In genomic region chr1:154736840-154737239, GRCh38 we compare ENCODE assay signal across 11 cellular contexts.
DNase-seq lines count a peak whose midpoint lies in the region; ATAC-seq and TF ChIP-seq lines count a peak whose summit lies in the region.
"Had no signal": no experiment of that assay in that cellular context is flagged by ENCODE, and none has a peak within 500 bp of the region (broad histone marks: within the 10 kb centered on the region; RNA-seq: fewer than 3 reads in every experiment).

No MANE protein-coding gene starts in this region.

- no peak overlapping the region for H3K27ac Mint-ChIP-seq in glutamatergic neuron (ENCODE audit: unreplicated experiment)
- H3K27ac Mint-ChIP-seq: natural killer cell had no signal

- DNase-seq in DMS53 (lab: John Stamatoyannopoulos, UW) (peak; percentile 64), DMS53 treated with DMSO at 0.1 percent for 48 hours (lab: John Stamatoyannopoulos, UW; ENCODE audit: unreplicated experiment) (no peak), NCI-H2227 treated with DMSO at 0.1 percent for 48 hours (lab: John Stamatoyannopoulos, UW) (peak; percentile 44), amniotic epithelial cell (ENCODE audit: low read depth) (peak; percentile 82), activated gamma-delta T cell (lab: John Stamatoyannopoulos, UW) (no peak), glutamatergic neuron (no peak)
- peak; percentile 57 to 62 (median 58) for DNase-seq in stimulated activated CD4-positive, alpha-beta T cell treated with anti-CD3 and anti-CD28 coated beads, Interleukin-12 subunit alpha, Interleukin-12 subunit beta, amount 100 ng/mL, for 48 hours (ENCODE audit: low read depth in 2 of 3, low spot score in 1 of 3)
- DNase-seq: 8988T, natural killer cell, NCI-H446 had no signal

- H3K9me3 Mint-ChIP-seq in glutamatergic neuron (ENCODE audit: unreplicated experiment) = peaks cover 4% of the 10 kb centered on the region
- H3K9me3 Mint-ChIP-seq: natural killer cell had no signal

- TF ChIP-seq CTCF in glutamatergic neuron (IDR thresholded peaks at IDR 0.05; ENCODE audit: partially characterized antibody, unreplicated experiment) = no peak

- H3K4me3 Mint-ChIP-seq in glutamatergic neuron (ENCODE audit: unreplicated experiment) = no peak overlapping the region
- H3K4me3 Mint-ChIP-seq: natural killer cell had no signal

- peaks cover 7% of the 10 kb centered on the region for H3K36me3 Mint-ChIP-seq in glutamatergic neuron (ENCODE audit: unreplicated experiment)
- H3K36me3 Mint-ChIP-seq: natural killer cell had no signal

- H3K27me3 Mint-ChIP-seq in glutamatergic neuron (ENCODE audit: unreplicated experiment) = peaks cover 6% of the 10 kb centered on the region

- H3K4me1 Mint-ChIP-seq in glutamatergic neuron (ENCODE audit: low read depth, unreplicated experiment) = peaks cover 19% of the 10 kb centered on the region
- H3K4me1 Mint-ChIP-seq: natural killer cell had no signal

- ATAC-seq in GM21526 (IDR thresholded peaks at IDR 0.05; ENCODE audit: low FRiP score, unreplicated experiment) = no peak

Comparison
In these comparisons a context has a peak if more than half of its experiments do, and no peak if none do; other contexts are left out.
1. DNase-seq: peak in DMS53 (single experiment), NCI-H2227 treated with DMSO at 0.1 percent for 48 hours (single experiment), amniotic epithelial cell (single experiment) and stimulated activated CD4-positive, alpha-beta T cell treated with anti-CD3 and anti-CD28 coated beads, Interleukin-12 subunit alpha, Interleukin-12 subunit beta, amount 100 ng/mL, for 48 hours (3 of 3); none in DMS53 treated with DMSO at 0.1 percent for 48 hours (single experiment), activated gamma-delta T cell (single experiment) and glutamatergic neuron (single experiment).